ENCODE assay signal across 23 cellular contexts in the genomic region with DNA sequence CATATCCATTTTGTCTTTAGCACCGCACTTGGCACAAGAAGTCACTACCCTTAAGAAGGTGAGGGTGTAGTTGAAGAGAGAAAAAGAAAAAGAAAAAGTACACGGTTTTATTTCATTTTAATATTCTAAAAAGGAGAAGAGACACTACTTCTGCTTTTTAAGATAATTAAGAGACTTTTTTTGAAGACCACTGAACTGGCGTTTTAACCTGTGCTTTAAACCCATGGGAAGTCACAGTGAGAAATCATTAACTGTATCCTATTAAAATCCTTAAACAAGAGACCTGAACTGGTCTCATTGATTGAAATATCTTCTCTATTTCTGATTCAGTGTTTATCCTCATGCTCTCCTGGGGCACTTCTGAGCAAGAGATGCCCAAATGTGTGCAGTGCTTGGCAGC.
"Had no signal": no experiment of that assay in that cellular context is flagged by ENCODE, and none has a peak within 500 bp of the region (broad histone marks: within the 10 kb centered on the region; RNA-seq: fewer than 3 reads in every experiment).

No MANE protein-coding gene starts in this region.

- H3K9me3 ChIP-seq: esophagus muscularis mucosa, gastroesophageal sphincter, left ventricle myocardium inferior, pancreas, right lobe of liver had no signal

- H3K27me3 Mint-ChIP-seq: activated naive CD4-positive, alpha-beta T cell treated with anti-CD3 and anti-CD28 coated beads, Interleukin-2, amount 50 U/mL, for 24 hours; dendritic cell treated with granulocyte-macrophage colony-stimulating factor and Interleukin-4, amounts not matched to agents 40 ng/mL and 50 ng/mL, for 4 days had no signal

- H3K4me3 ChIP-seq: cardiac muscle cell, esophagus muscularis mucosa, gastroesophageal sphincter, left ventricle myocardium inferior, pancreas, right lobe of liver had no signal

- H3K27ac ChIP-seq: cardiac muscle cell, esophagus muscularis mucosa, gastroesophageal sphincter, left ventricle myocardium inferior, pancreas, right lobe of liver had no signal

- H3K36me3 ChIP-seq: pancreas had no signal

- DNase-seq: activated CD4-positive, alpha-beta T cell treated with anti-CD3 and anti-CD28 coated beads, Interleukin-2, amount 50 U/mL, for 1 hour; activated CD4-positive, CD25-positive, alpha-beta regulatory T cell treated with anti-CD3 and anti-CD28 coated beads, Interleukin-2, amount 50 U/mL, for 72 hours; activated CD8-positive, alpha-beta memory T cell treated with anti-CD3 and anti-CD28 coated beads, Interleukin-2, amount 50 U/mL, for 48 hours; activated effector memory CD4-positive, alpha-beta T cell treated with anti-CD3 and anti-CD28 coated beads, Interleukin-2, amount 50 U/mL, for 16 hours; activated T-cell treated with anti-CD3 and anti-CD28 coated beads, Interleukin-2, amount 50 U/mL, for 72 hours; amniotic stem cell; effector CD8-positive, alpha-beta T cell; immature natural killer cell; kidney glomerular epithelial cell; left ventricle myocardium inferior; mammary epithelial cell; natural killer cell; pancreas; right lobe of liver; small intestine; stimulated activated CD4-positive, alpha-beta T cell treated with anti-CD3 and anti-CD28 coated beads, Interleukin-4, amount 100 ng/mL, for 24 hours; T-helper 9 cell had no signal

- ATAC-seq: activated T-cell treated with anti-CD3 and anti-CD28 coated beads, Interleukin-2, amount 50 U/mL, for 72 hours; gastroesophageal sphincter; natural killer cell; right lobe of liver; stimulated activated effector memory CD8-positive, alpha-beta T cell treated with anti-CD3 and anti-CD28 coated beads, Interleukin-12 subunit alpha, Interleukin-12 subunit beta, amount 100 ng/mL, for 72 hours had no signal

- H3K27me3 ChIP-seq: cardiac muscle cell, esophagus muscularis mucosa, gastroesophageal sphincter, pancreas, right lobe of liver had no signal

- H3K9me3 Mint-ChIP-seq: activated naive CD4-positive, alpha-beta T cell treated with anti-CD3 and anti-CD28 coated beads, Interleukin-2, amount 50 U/mL, for 24 hours; activated T-cell treated with anti-CD3 and anti-CD28 coated beads, Interleukin-2, amount 50 U/mL, for 72 hours; dendritic cell treated with granulocyte-macrophage colony-stimulating factor and Interleukin-4, amounts not matched to agents 40 ng/mL and 50 ng/mL, for 4 days; immature natural killer cell; natural killer cell; stimulated activated effector memory CD8-positive, alpha-beta T cell treated with anti-CD3 and anti-CD28 coated beads, Interleukin-12 subunit alpha, Interleukin-12 subunit beta, amount 100 ng/mL, for 72 hours had no signal

- H3K4me3 Mint-ChIP-seq: activated naive CD4-positive, alpha-beta T cell treated with anti-CD3 and anti-CD28 coated beads, Interleukin-2, amount 50 U/mL, for 24 hours; activated T-cell treated with anti-CD3 and anti-CD28 coated beads, Interleukin-2, amount 50 U/mL, for 72 hours; dendritic cell treated with granulocyte-macrophage colony-stimulating factor and Interleukin-4, amounts not matched to agents 40 ng/mL and 50 ng/mL, for 4 days; immature natural killer cell; natural killer cell; stimulated activated effector memory CD8-positive, alpha-beta T cell treated with anti-CD3 and anti-CD28 coated beads, Interleukin-12 subunit alpha, Interleukin-12 subunit beta, amount 100 ng/mL, for 72 hours had no signal

- H3K27ac Mint-ChIP-seq: activated naive CD4-positive, alpha-beta T cell treated with anti-CD3 and anti-CD28 coated beads, Interleukin-2, amount 50 U/mL, for 24 hours; dendritic cell treated with granulocyte-macrophage colony-stimulating factor and Interleukin-4, amounts not matched to agents 40 ng/mL and 50 ng/mL, for 4 days; natural killer cell; stimulated activated effector memory CD8-positive, alpha-beta T cell treated with anti-CD3 and anti-CD28 coated beads, Interleukin-12 subunit alpha, Interleukin-12 subunit beta, amount 100 ng/mL, for 72 hours had no signal
